8 cellular contexts compared by ENCODE assay signal in the genomic region with DNA sequence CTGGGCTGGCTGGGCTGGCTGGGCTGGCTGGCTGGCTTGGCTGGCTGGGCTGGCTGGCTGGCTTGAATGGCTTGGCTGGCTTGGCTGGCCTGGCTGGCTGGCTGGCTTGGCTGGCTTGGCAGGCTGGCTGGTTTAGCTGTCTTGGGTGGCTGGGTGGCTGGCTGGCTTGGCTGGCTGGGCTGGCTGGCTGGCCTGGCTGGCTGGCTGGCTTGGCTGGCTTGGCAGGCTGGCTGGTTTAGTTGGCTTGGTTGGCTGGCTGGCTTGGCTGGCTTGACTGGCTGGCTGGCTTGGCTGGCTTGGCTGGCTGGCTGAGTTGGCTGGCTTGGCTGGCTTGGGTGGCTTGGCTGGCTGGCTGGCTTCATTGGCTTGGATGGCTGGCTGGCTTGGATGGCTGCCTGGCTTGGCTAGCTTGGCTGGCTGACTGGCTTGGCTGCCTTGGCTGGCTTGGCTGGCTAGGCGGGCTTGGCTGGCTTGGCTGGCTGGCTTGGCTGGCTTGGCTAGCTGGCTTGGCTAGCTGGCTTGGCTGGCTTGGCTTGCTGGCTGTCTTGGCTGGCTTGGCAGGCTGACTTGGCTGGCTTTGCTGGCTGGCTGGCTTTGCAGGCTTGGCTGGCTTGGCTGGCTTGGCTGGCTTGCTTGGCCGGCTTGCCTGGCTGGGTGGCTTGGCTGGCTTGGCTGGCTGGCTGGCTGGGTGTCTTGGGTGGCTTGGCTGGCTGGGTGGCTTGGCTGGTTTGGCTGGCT.
DNase-seq lines count a peak whose midpoint lies in the region; ATAC-seq and TF ChIP-seq lines count a peak whose summit lies in the region.
"Not testable (repeated sequence)": the region's sequence is repeated elsewhere in the genome, so short reads cannot be mapped to it uniquely, and the experiment has no call there.

No MANE protein-coding gene starts in this region.

- not testable (repeated sequence) for H3K27me3 Mint-ChIP-seq in endodermal cell (ENCODE audit: insufficient read depth); natural killer cell treated with Interleukin-12 subunit alpha and Interleukin-12 subunit beta and Interleukin-15 and Interleukin-18, amount 100 ng/mL, for 72 hours

- not testable (repeated sequence) for H3K36me3 ChIP-seq in endodermal cell (ENCODE audit: control insufficient read depth, insufficient read depth, low read length); upper lobe of right lung

- TF ChIP-seq CTCF in NB4 (IDR thresholded peaks at IDR 0.05; ENCODE audit: low read depth, low read length); endodermal cell (conservative IDR thresholded peaks at IDR 0.05); upper lobe of right lung (IDR thresholded peaks at IDR 0.05): not testable (repeated sequence)

- peaks cover 39% of the 10 kb centered on the region for H3K9me3 Mint-ChIP-seq in endodermal cell
- not testable (repeated sequence) for H3K9me3 Mint-ChIP-seq in natural killer cell treated with Interleukin-12 subunit alpha and Interleukin-12 subunit beta and Interleukin-15 and Interleukin-18, amount 100 ng/mL, for 72 hours

- 79 to 83% methylated on average over 1 to 2 of the region's 2 CpGs for WGBS in endodermal cell (ENCODE audit: insufficient coverage in 1 of 2, insufficient read length in 1 of 2), 2 experiments

- H3K9ac ChIP-seq in endodermal cell (ENCODE audit: extremely low read depth, low read length, poor library complexity, severe bottlenecking) = not testable (repeated sequence)

- H3K9me3 ChIP-seq in endodermal cell (ENCODE audit: control insufficient read depth, low read length); upper lobe of right lung: not testable (repeated sequence)

- not testable (repeated sequence) for H3K27ac ChIP-seq in endodermal cell (ENCODE audit: low read depth, low read length); upper lobe of right lung

- not testable (repeated sequence) for H3K4me3 Mint-ChIP-seq in endodermal cell; natural killer cell treated with Interleukin-12 subunit alpha and Interleukin-12 subunit beta and Interleukin-15 and Interleukin-18, amount 100 ng/mL, for 72 hours

- not testable (repeated sequence) for TF ChIP-seq POLR2A in NB4 (IDR thresholded peaks at IDR 0.05; ENCODE audit: extremely low read depth, insufficient read length)

- not testable (repeated sequence) for H3K4me1 ChIP-seq in endodermal cell (ENCODE audit: control insufficient read depth, insufficient read depth, low read length); upper lobe of right lung

- H3K36me3 Mint-ChIP-seq in endodermal cell (ENCODE audit: low read depth); natural killer cell treated with Interleukin-12 subunit alpha and Interleukin-12 subunit beta and Interleukin-15 and Interleukin-18, amount 100 ng/mL, for 72 hours: not testable (repeated sequence)

- ATAC-seq in left ventricle myocardium superior; left lobe of liver; natural killer cell treated with Interleukin-12 subunit alpha and Interleukin-12 subunit beta and Interleukin-15 and Interleukin-18, amount 100 ng/mL, for 72 hours; upper lobe of right lung: not testable (repeated sequence)

- intact Hi-C loops in left ventricle myocardium superior (cut with micrococcal nuclease); posterior vena cava (cut with DNase I); upper lobe of right lung (cut with DNase I): not testable (repeated sequence)

- H3K27me3 ChIP-seq in endodermal cell (ENCODE audit: control insufficient read depth, insufficient read depth, low read length, poor library complexity, severe bottlenecking); upper lobe of right lung: not testable (repeated sequence)

- not testable (repeated sequence) for H3K4me1 Mint-ChIP-seq in endodermal cell; natural killer cell treated with Interleukin-12 subunit alpha and Interleukin-12 subunit beta and Interleukin-15 and Interleukin-18, amount 100 ng/mL, for 72 hours (ENCODE audit: low read depth in 2 of 2)

- not testable (repeated sequence) for H3K4me3 ChIP-seq in NB4 (ENCODE audit: low read depth, low read length); endodermal cell (ENCODE audit: low read length); upper lobe of right lung

- H3K27ac Mint-ChIP-seq in endodermal cell; natural killer cell treated with Interleukin-12 subunit alpha and Interleukin-12 subunit beta and Interleukin-15 and Interleukin-18, amount 100 ng/mL, for 72 hours: not testable (repeated sequence)

- DNase-seq in NB4 (ENCODE audit: low read depth) = peak; percentile 2
- peak; percentile 21 for DNase-seq in activated naive CD4-positive, alpha-beta T cell treated with anti-CD3 and anti-CD28 coated beads, Interleukin-2, amount 50 U/mL, for 16 hours
- peak; percentile 44 for DNase-seq in endodermal cell
- peak; percentile 39 for DNase-seq in left ventricle myocardium superior
- peak; percentile 51 for DNase-seq in left lobe of liver (ENCODE audit: low spot score)
- peak; percentile 68 for DNase-seq in natural killer cell treated with Interleukin-12 subunit alpha and Interleukin-12 subunit beta and Interleukin-15 and Interleukin-18, amount 100 ng/mL, for 72 hours (ENCODE audit: low spot score)
- DNase-seq in posterior vena cava (ENCODE audit: low spot score) = peak; percentile 91
- peak; percentile 68 for DNase-seq in upper lobe of right lung

Comparison
In these comparisons a context has a peak if more than half of its experiments do, and no peak if none do; other contexts are left out.
1. DNase-seq: peak in every context shown above with its lines; median percentile 91 in posterior vena cava; 68 in natural killer cell treated with Interleukin-12 subunit alpha and Interleukin-12 subunit beta and Interleukin-15 and Interleukin-18, amount 100 ng/mL, for 72 hours; 68 in upper lobe of right lung; 51 in left lobe of liver; 44 in endodermal cell; 39 in left ventricle myocardium superior; 21 in activated naive CD4-positive, alpha-beta T cell treated with anti-CD3 and anti-CD28 coated beads, Interleukin-2, amount 50 U/mL, for 16 hours; 2 in NB4.